In genomic region chr15:27074179-27074578, GRCh38 we compare ENCODE assay signal across 8 cellular contexts.
"Had no signal": no experiment of that assay in that cellular context is flagged by ENCODE, and none has a peak within 500 bp of the region (broad histone marks: within the 10 kb centered on the region; RNA-seq: fewer than 3 reads in every experiment).

No MANE protein-coding gene starts in this region.

- FAIRE-seq: G401.6, GM12878, GM12891, GM12892, GM18507, GM19239 had no signal

- ATAC-seq: GM12878 had no signal

- DNase-seq: GDM1, GF-D8 had no signal

- H3K4me3 ChIP-seq: GM12878 had no signal
